Comparison of ENCODE assay signal across 31 cellular contexts in genomic region chr15:33146051-33146450, GRCh38. TPM values are rescaled to one million over a fixed set of nuclear protein-coding genes. Genes with fewer than 3 reads are reported as not detected.
DNase-seq lines count a peak whose midpoint lies in the region; ATAC-seq and TF ChIP-seq lines count a peak whose summit lies in the region.
"Had no signal": no experiment of that assay in that cellular context is flagged by ENCODE, and none has a peak within 500 bp of the region (broad histone marks: within the 10 kb centered on the region; RNA-seq: fewer than 3 reads in every experiment).

No MANE protein-coding gene starts in this region.

- H3K9me3 ChIP-seq in MM.1S (replicated peaks; ENCODE audit: insufficient read depth, low read length) = no peaks in the 10 kb centered on the region
- H3K9me3 ChIP-seq in hepatocyte (ENCODE audit: low read depth) = no peaks in the 10 kb centered on the region
- H3K9me3 ChIP-seq in smooth muscle cell (replicated peaks; ENCODE audit: low read depth) = no peaks in the 10 kb centered on the region
- H3K9me3 ChIP-seq in tibial nerve = no peaks in the 10 kb centered on the region
- H3K9me3 ChIP-seq: colonic mucosa had no signal

- peaks cover 0 to 8% (median 0%) of the 10 kb centered on the region in 5 experiments for H3K9me3 Mint-ChIP-seq in brain
- H3K9me3 Mint-ChIP-seq: activated CD4-positive, alpha-beta T cell treated with anti-CD3 and anti-CD28 coated beads, Interleukin-2, amount 10 ng/mL, durations not matched to agents 24 days and 14 days; naive thymus-derived CD8-positive, alpha-beta T cell had no signal

- peaks cover 3% of the 10 kb centered on the region for H3K27me3 Mint-ChIP-seq in brain
- H3K27me3 Mint-ChIP-seq: activated naive CD8-positive, alpha-beta T cell had no signal

- H3K27ac ChIP-seq in MM.1S (ENCODE audit: low read length) (no peak overlapping the region), hepatocyte (peak overlapping the region; percentile 20), smooth muscle cell (ENCODE audit: low read depth) (peak overlapping the region; percentile 68), tibial nerve (no peak overlapping the region)
- H3K27ac ChIP-seq: C4-2B, cardiac muscle cell, colonic mucosa had no signal

- no peaks in the 10 kb centered on the region for H3K27me3 ChIP-seq in MM.1S (replicated peaks; ENCODE audit: insufficient read depth, low read length)
- H3K27me3 ChIP-seq in hepatocyte = no peaks in the 10 kb centered on the region
- peaks cover 18% of the 10 kb centered on the region for H3K27me3 ChIP-seq in smooth muscle cell (ENCODE audit: low read depth)
- no peaks in the 10 kb centered on the region for H3K27me3 ChIP-seq in tibial nerve
- H3K27me3 ChIP-seq: cardiac muscle cell, colonic mucosa had no signal

- H3K4me2 ChIP-seq in MM.1S (ENCODE audit: low read depth, low read length) = peak overlapping the region; percentile 36; the same call in 1 of the 2 replicates
- H3K4me2 ChIP-seq in hepatocyte = no peak overlapping the region
- H3K4me2 ChIP-seq in smooth muscle cell = peak overlapping the region; percentile 13

- no peak for TF ChIP-seq POLR2A in tibial nerve (IDR thresholded peaks at IDR 0.05)

- H2AFZ ChIP-seq in MM.1S (ENCODE audit: low read length) (peak overlapping the region; percentile 28), hepatocyte (no peak overlapping the region), smooth muscle cell (ENCODE audit: low read depth) (no peak overlapping the region)

- H3F3A ChIP-seq in MM.1S (ENCODE audit: insufficient read depth, low read length) = no peaks in the 10 kb centered on the region
- H3F3A ChIP-seq in smooth muscle cell (ENCODE audit: low read depth) = no peaks in the 10 kb centered on the region

- TF ChIP-seq EP300 in tibial nerve (IDR thresholded peaks at IDR 0.05) = no peak

- peaks cover 31% of the 10 kb centered on the region for H3K4me1 Mint-ChIP-seq in brain
- H3K4me1 Mint-ChIP-seq: stimulated activated memory B cell treated with anti-CD40 and anti-IgM and Interleukin-4, amounts not matched to agents 10 μg/mL and 1 μg/mL and 100 μg/mL, for 72 hours had no signal

- peaks cover 5% of the 10 kb centered on the region for H3K36me3 Mint-ChIP-seq in brain
- H3K36me3 Mint-ChIP-seq: naive thymus-derived CD8-positive, alpha-beta T cell; stimulated activated memory B cell treated with anti-CD40 and anti-IgM and Interleukin-4, amounts not matched to agents 10 μg/mL and 1 μg/mL and 100 μg/mL, for 72 hours had no signal

- TF ChIP-seq CTCF in MM.1S (IDR thresholded peaks at IDR 0.05; ENCODE audit: low read length) (no peak), brain (conservative IDR thresholded peaks at IDR 0.05) (no peak), hepatocyte (IDR thresholded peaks at IDR 0.05; ENCODE audit: poor library complexity) (no peak), smooth muscle cell (IDR thresholded peaks at IDR 0.05; ENCODE audit: borderline replicate concordance, insufficient read depth, poor library complexity, severe bottlenecking) (no peak), tibial nerve (IDR thresholded peaks at IDR 0.05) (no peak)

- H3K79me2 ChIP-seq in MM.1S (ENCODE audit: low read length) = no peaks in the 10 kb centered on the region
- H3K79me2 ChIP-seq in hepatocyte = no peaks in the 10 kb centered on the region
- H3K79me2 ChIP-seq in smooth muscle cell (ENCODE audit: low read depth) = no peaks in the 10 kb centered on the region

- H3K4me3 Mint-ChIP-seq in brain = no peak overlapping the region
- H3K4me3 Mint-ChIP-seq: activated CD4-positive, alpha-beta T cell treated with anti-CD3 and anti-CD28 coated beads, Interleukin-2, amount 10 ng/mL, durations not matched to agents 24 days and 14 days; activated naive CD8-positive, alpha-beta T cell; stimulated activated memory B cell treated with anti-CD40 and anti-IgM and Interleukin-4, amounts not matched to agents 10 μg/mL and 1 μg/mL and 100 μg/mL, for 72 hours had no signal

- H3K4me3 ChIP-seq in MM.1S (ENCODE audit: low read length) (peak overlapping the region; percentile 44), hepatocyte (no peak overlapping the region), smooth muscle cell (no peak overlapping the region), tibial nerve (no peak overlapping the region)
- H3K4me3 ChIP-seq: cardiac muscle cell, colonic mucosa had no signal

- no peak for DNase-seq in MM.1S
- no peak for DNase-seq in hepatocyte (ENCODE audit: low spot score)
- no peak for DNase-seq in smooth muscle cell (lab: John Stamatoyannopoulos, UW; ENCODE audit: unreplicated experiment)
- DNase-seq in tibial nerve (ENCODE audit: low spot score in 2 of 2) = no peak
- no peak for DNase-seq in SKM-1 treated with dmso at 0.1 percent for 144 hours (lab: John Stamatoyannopoulos, UW; ENCODE audit: unreplicated experiment)
- no peak for DNase-seq in NCI-H2029 treated with DMSO at 0.1 percent for 48 hours (lab: John Stamatoyannopoulos, UW)
- DNase-seq: activated CD4-positive, alpha-beta T cell treated with anti-CD3 and anti-CD28 coated beads, Interleukin-2, amount 10 ng/mL, durations not matched to agents 24 days and 14 days; activated effector memory CD4-positive, alpha-beta T cell treated with Interleukin-2 at 50 U/mL for 16 hours; aorta; colonic mucosa; COR-L47; effector memory CD4-positive, alpha-beta T cell; islet precursor cell; left ventricle myocardium superior; naive thymus-derived CD8-positive, alpha-beta T cell; NCI-H1105; NCI-H1930; NCI-H524; NK-92 treated with Interleukin-12 subunit alpha and Interleukin-12 subunit beta, amount 100 ng/mL, for 24 hours; occipital lobe; SHP77; stimulated activated CD4-positive, alpha-beta T cell treated with anti-CD3 and anti-CD28 coated beads, Interleukin-15, amount 100 ng/mL, for 24 hours; substantia nigra; T1000 had no signal

- peak overlapping the region in 3 of 5 experiments; percentile 4 to 88 (median 18) for H3K27ac Mint-ChIP-seq in brain
- H3K27ac Mint-ChIP-seq: activated CD4-positive, alpha-beta T cell treated with anti-CD3 and anti-CD28 coated beads, Interleukin-2, amount 10 ng/mL, durations not matched to agents 24 days and 14 days; activated naive CD8-positive, alpha-beta T cell; stimulated activated memory B cell treated with anti-CD40 and anti-IgM and Interleukin-4, amounts not matched to agents 10 μg/mL and 1 μg/mL and 100 μg/mL, for 72 hours had no signal

- H3K9me2 ChIP-seq in MM.1S (replicated peaks; ENCODE audit: insufficient read depth, low read length) (no peaks in the 10 kb centered on the region), hepatocyte (replicated peaks; ENCODE audit: insufficient read depth) (no peaks in the 10 kb centered on the region)

- 89% methylated on average over 7 of the region's 7 CpGs for WGBS in hepatocyte (ENCODE audit: low lambda C conversion rate, missing lambda C conversion rate)
- 94% methylated on average over 7 of the region's 7 CpGs for WGBS in smooth muscle cell (ENCODE audit: low lambda C conversion rate)
- WGBS in tibial nerve, 2 donors = 82 to 87% methylated on average over 7 of the region's 7 CpGs

- H3K36me3 ChIP-seq in MM.1S (replicated peaks; ENCODE audit: insufficient read depth, low read length) = no peaks in the 10 kb centered on the region
- H3K36me3 ChIP-seq in hepatocyte (replicated peaks; ENCODE audit: insufficient read depth, low read depth) = no peaks in the 10 kb centered on the region
- no peaks in the 10 kb centered on the region for H3K36me3 ChIP-seq in smooth muscle cell (ENCODE audit: low read depth)
- no peaks in the 10 kb centered on the region for H3K36me3 ChIP-seq in tibial nerve
- H3K36me3 ChIP-seq: cardiac muscle cell, colonic mucosa had no signal

- H3K9ac ChIP-seq in MM.1S (ENCODE audit: low read length) (peak overlapping the region; percentile 22; the same call in 1 of the 2 replicates), smooth muscle cell (ENCODE audit: low read depth) (no peak overlapping the region)

- no peak for ATAC-seq in HG02938 (IDR thresholded peaks at IDR 0.05; ENCODE audit: unreplicated experiment)
- ATAC-seq: left ventricle myocardium superior; naive thymus-derived CD8-positive, alpha-beta T cell; Panc1; stimulated activated memory B cell treated with anti-CD40 and anti-IgM and Interleukin-4, amounts not matched to agents 10 μg/mL and 1 μg/mL and 100 μg/mL, for 72 hours had no signal

- H3K4me1 ChIP-seq in MM.1S (ENCODE audit: low read length) (no peaks in the 10 kb centered on the region; the same call in 1 of the 2 replicates), hepatocyte (ENCODE audit: insufficient read depth) (peaks cover 6% of the 10 kb centered on the region), smooth muscle cell (ENCODE audit: low read depth) (peaks cover 6% of the 10 kb centered on the region), tibial nerve (no peaks in the 10 kb centered on the region)
- H3K4me1 ChIP-seq: colonic mucosa had no signal

- H4K20me1 ChIP-seq in MM.1S (ENCODE audit: insufficient read depth, low read length) = no peaks in the 10 kb centered on the region
- no peaks in the 10 kb centered on the region for H4K20me1 ChIP-seq in hepatocyte (ENCODE audit: insufficient read depth, poor library complexity, severe bottlenecking)
- no peaks in the 10 kb centered on the region for H4K20me1 ChIP-seq in smooth muscle cell (ENCODE audit: low read depth)

RNA-seq across cellular contexts. Expression of gene FMN1, which starts 48.5 kb away (rescaled TPM):
- polyA plus RNA-seq in brain (ENCODE audit: insufficient read depth, low read depth, low replicate concordance) (0.27 TPM), hepatocyte (0.07 and 0.19 TPM in 2 replicates), smooth muscle cell (0.08 and 1.2 TPM in 2 replicates)
- total RNA-seq in hepatocyte (0.48 and 0.70 TPM in 2 replicates), smooth muscle cell (4.0 and 21.1 TPM in 2 replicates), tibial nerve (10 to 100 TPM; 15.1 to 62.1 (median 20.7) TPM)

Comparison
In these comparisons a context has a peak if more than half of its experiments do, and no peak if none do; other contexts are left out.
1. H3K27ac ChIP-seq: peak in hepatocyte (single experiment) and smooth muscle cell (single experiment); none in MM.1S (single experiment) and tibial nerve (0 of 4).